Comparison of ENCODE assay signal across 2 cellular contexts in the genomic region with DNA sequence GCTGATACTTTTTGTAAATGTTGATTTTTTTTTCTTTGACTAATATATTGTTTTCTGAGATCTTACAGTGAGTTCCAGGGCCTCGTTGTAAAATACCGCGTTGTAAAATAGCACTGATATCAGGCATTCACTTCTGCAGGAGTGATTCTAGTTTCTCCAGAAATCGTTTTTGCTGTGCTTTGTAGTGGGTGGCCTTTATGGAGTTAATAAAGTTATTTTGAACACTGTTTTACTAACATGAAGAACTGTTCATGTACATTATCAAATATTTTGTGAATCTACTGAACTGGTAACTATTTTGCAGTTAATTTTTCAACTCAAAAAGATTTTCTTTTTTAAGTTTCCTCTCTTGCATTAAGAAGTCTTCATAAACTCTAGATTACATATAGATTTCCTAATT.
A peak's percentile ranks its signal among the peaks of the same experiment; 100 is the strongest.
TF ChIP-seq lines count a peak whose summit lies in the region.

No MANE protein-coding gene starts in this region.

TF ChIP-seq in HepG2, 621 proteins besides CTCF, POLR2A, EP300 and RAD21:
- TF ChIP-seq PCBP2 (optimal IDR thresholded peaks at IDR 0.05; ENCODE audit: low read depth, low read length, poor library complexity, severe bottlenecking), result no peak
- TF ChIP-seq ZBTB40 (IDR thresholded peaks at IDR 0.05), result 0 out of 2 replicates have a peak, but pooled peaks have one; percentile 11
- no peak; the same call in 1 of the 2 replicates for TF ChIP-seq ZBTB40 (CRISPR knock-in tag; IDR thresholded peaks at IDR 0.05)

TF ChIP-seq in WTC11, 78 proteins besides CTCF, POLR2A, EP300 and RAD21:
- TF ChIP-seq, protein P1, sequence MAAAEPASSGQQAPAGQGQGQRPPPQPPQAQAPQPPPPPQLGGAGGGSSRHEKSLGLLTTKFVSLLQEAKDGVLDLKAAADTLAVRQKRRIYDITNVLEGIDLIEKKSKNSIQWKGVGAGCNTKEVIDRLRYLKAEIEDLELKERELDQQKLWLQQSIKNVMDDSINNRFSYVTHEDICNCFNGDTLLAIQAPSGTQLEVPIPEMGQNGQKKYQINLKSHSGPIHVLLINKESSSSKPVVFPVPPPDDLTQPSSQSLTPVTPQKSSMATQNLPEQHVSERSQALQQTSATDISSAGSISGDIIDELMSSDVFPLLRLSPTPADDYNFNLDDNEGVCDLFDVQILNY (CRISPR knock-in tag; IDR thresholded peaks at IDR 0.05), result no peak
- TF ChIP-seq TEAD1 (CRISPR knock-in tag; IDR thresholded peaks at IDR 0.05) (no peak), CREM (CRISPR knock-in tag; IDR thresholded peaks at IDR 0.05) (no peak), TEAD4 (CRISPR knock-in tag; IDR thresholded peaks at IDR 0.05) (no peak), PRRX2 (CRISPR knock-in tag; IDR thresholded peaks at IDR 0.05) (no peak), ERG (CRISPR knock-in tag; IDR thresholded peaks at IDR 0.05) (no peak), ZNF671 (CRISPR knock-in tag; IDR thresholded peaks at IDR 0.05) (no peak)
